ENCODE assay signal across 10 cellular contexts in genomic region chr4:7872264-7872771, GRCh38.
DNase-seq lines count a peak whose midpoint lies in the region; ATAC-seq and TF ChIP-seq lines count a peak whose summit lies in the region.
"Had no signal": no experiment of that assay in that cellular context is flagged by ENCODE, and none has a peak within 500 bp of the region (broad histone marks: within the 10 kb centered on the region; RNA-seq: fewer than 3 reads in every experiment).

No MANE protein-coding gene starts in this region.

- POLR2A ChIA-PET in A673 (lab: Charles Lee; ENCODE audit: low non-redundant PET) = no interaction called here

- in situ Hi-C loops in astrocyte of the cerebellum (cut with HindIII; ENCODE audit: low sequenced_read_pairs) = no loop called here

- no peak for ATAC-seq in HG02623 (IDR thresholded peaks at IDR 0.05; ENCODE audit: unreplicated experiment)
- no peak for ATAC-seq in GM21786 (IDR thresholded peaks at IDR 0.05; ENCODE audit: unreplicated experiment)

- H3K36me3 ChIP-seq in A673 (ENCODE audit: insufficient read depth, low read length, poor library complexity, severe bottlenecking) = peaks cover 6% of the 10 kb centered on the region

- H3K9me3 ChIP-seq in A673 (ENCODE audit: low read depth, low read length, poor library complexity, severe bottlenecking) = no peaks in the 10 kb centered on the region

- CTCF ChIA-PET in A673 (lab: Charles Lee) = no interaction called here

- intact Hi-C loops in A673 (cut with micrococcal nuclease; ENCODE audit: unreplicated experiment) = no loop called here

- no TSS peak for BruUV-seq in A673 (replicated peaks; lab: Mats Ljungman, UMichigan)

- no peaks in the 10 kb centered on the region for H3K27me3 ChIP-seq in A673 (replicated peaks; ENCODE audit: insufficient read depth, low read depth, low read length, poor library complexity)

- H3K4me3 ChIP-seq in A673 (ENCODE audit: low read depth, low read length, poor library complexity, severe bottlenecking) = no peak overlapping the region
- no peak overlapping the region for H3K4me3 ChIP-seq in LNCaP clone FGC (ENCODE audit: low read depth, low read length)
- H3K4me3 ChIP-seq in astrocyte of the cerebellum (ENCODE audit: low read depth, low read length) = no peak overlapping the region

- TF ChIP-seq CTCF in A673 (conservative IDR thresholded peaks at IDR 0.05; ENCODE audit: low read depth, low read length) (no peak), LNCaP clone FGC (IDR thresholded peaks at IDR 0.05; ENCODE audit: control insufficient read depth, extremely low read depth, insufficient read depth) (no peak), astrocyte of the cerebellum (IDR thresholded peaks at IDR 0.05; ENCODE audit: low read depth, low read length, missing control alignments) (no peak)

- peaks cover 11% of the 10 kb centered on the region for H3K4me1 ChIP-seq in A673 (ENCODE audit: insufficient read depth, low read length, poor library complexity, severe bottlenecking)

- peak overlapping the region; percentile 61 for H3K27ac ChIP-seq in A673 (ENCODE audit: low read depth, low read length, poor library complexity, severe bottlenecking)

- DNase-seq in A673 (ENCODE audit: low spot score) = peak; percentile 75
- peak; percentile 52 for DNase-seq in LNCaP clone FGC (ENCODE audit: low read depth)
- DNase-seq in astrocyte of the cerebellum (ENCODE audit: low read depth) = peak; percentile 91
- peak; percentile 63 for DNase-seq in islet precursor cell
- no peak for DNase-seq in activated CD4-positive, alpha-beta T cell treated with anti-CD3 and anti-CD28 coated beads, Interleukin-2, amount 50 U/mL, for 48 hours
- no peak for DNase-seq in activated CD4-positive, alpha-beta T cell treated with anti-CD3 and anti-CD28 coated beads, Interleukin-2, amount 50 U/mL, for 1 hour
- DNase-seq: activated effector memory CD4-positive, alpha-beta T cell treated with Interleukin-2 at 50 U/mL for 16 hours; H7 had no signal

Comparison
In these comparisons a context has a peak if more than half of its experiments do, and no peak if none do; other contexts are left out.
1. DNase-seq: peak in A673 (single experiment), LNCaP clone FGC (single experiment), astrocyte of the cerebellum (single experiment) and islet precursor cell (single experiment); none in activated CD4-positive, alpha-beta T cell treated with anti-CD3 and anti-CD28 coated beads, Interleukin-2, amount 50 U/mL, for 48 hours (0 of 2) and activated CD4-positive, alpha-beta T cell treated with anti-CD3 and anti-CD28 coated beads, Interleukin-2, amount 50 U/mL, for 1 hour (single experiment).